ENCODE assay signal across 9 cellular contexts in the genomic region with DNA sequence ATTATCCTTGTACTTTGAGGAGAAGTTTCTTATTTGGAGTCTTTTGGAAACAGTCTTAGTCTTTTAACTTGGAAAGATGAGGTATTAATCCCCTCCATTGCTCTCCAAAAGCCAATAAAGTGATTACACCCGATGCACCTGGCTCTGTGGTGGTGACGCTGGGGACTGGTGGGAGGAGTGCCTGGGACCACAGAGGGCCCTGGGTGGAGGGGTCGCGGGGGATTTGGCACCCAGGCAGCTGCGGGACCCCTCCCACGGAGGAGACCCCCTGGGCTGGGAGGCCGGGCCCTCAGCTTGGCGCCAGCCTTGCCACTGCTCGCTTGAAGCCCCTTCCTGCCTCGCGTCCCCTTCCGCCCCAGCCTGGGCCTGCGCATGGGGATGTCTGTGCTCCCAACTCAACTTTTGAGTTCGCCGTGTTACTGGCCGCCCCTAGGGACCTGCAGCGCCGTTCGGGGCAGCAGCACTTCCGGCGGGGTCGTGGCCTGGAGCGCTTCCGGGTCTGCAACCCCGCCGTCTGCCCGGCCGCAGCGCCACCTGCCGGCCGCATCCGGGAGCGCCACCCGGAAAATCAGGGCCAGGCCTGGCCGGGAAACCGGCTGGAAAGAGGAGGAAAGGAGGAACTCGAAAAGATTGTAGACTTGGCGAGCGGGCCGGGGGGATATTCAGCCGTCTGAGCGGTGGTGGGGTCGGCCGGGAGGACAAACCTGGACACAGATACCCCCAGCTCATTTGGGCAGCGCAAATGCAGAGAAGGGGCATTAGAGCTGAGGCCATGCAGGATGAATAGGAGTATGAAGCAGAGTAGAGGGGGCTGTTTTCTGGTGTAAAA. TPM values are rescaled to one million over a fixed set of nuclear protein-coding genes. Genes with fewer than 3 reads are reported as not detected.
DNase-seq lines count a peak whose midpoint lies in the region; ATAC-seq and TF ChIP-seq lines count a peak whose summit lies in the region.
"Had no signal": no experiment of that assay in that cellular context is flagged by ENCODE, and none has a peak within 500 bp of the region (broad histone marks: within the 10 kb centered on the region; RNA-seq: fewer than 3 reads in every experiment).

No MANE protein-coding gene starts in this region.

- H3K9ac ChIP-seq in BLaER1 treated with 17β-estradiol and CSF1 and Interleukin-3, amounts not matched to agents 10 nM and 100 nM: peak overlapping the region; percentile 96 to 100 (median 99); a peak in 21 of 22 replicates

- intact Hi-C loops in activated B cell treated with CpG ODN at 0.5 μM for 24 hours (cut with micrococcal nuclease): loop anchor here (1.0 to 5.0 kb wide), 7 partner anchors 16 to 204 kb away; partner anchors contain the start of genes GADD45B, PLEKHJ1 and SF3A2

- H3K4me3 ChIP-seq in BLaER1 treated with 17β-estradiol and CSF1 and Interleukin-3, amounts not matched to agents 10 nM and 100 nM: peak overlapping the region; percentile 93 to 100 (median 100)

- H3K36me3 Mint-ChIP-seq in activated B cell treated with CpG ODN at 0.5 μM for 24 hours (ENCODE audit: low read depth): peaks cover 49% of the 10 kb centered on the region

- peaks cover 45 to 62% (median 56%) of the 10 kb centered on the region in 11 experiments for H3K36me3 ChIP-seq in BLaER1 treated with 17β-estradiol and CSF1 and Interleukin-3, amounts not matched to agents 10 nM and 100 nM

- H3K27ac ChIP-seq in BLaER1 treated with 17β-estradiol and CSF1 and Interleukin-3, amounts not matched to agents 10 nM and 100 nM: peak overlapping the region in 10 of 11 experiments; percentile 11 to 100 (median 98); a peak in 19 of 22 replicates

- H4K20me1 ChIP-seq in BLaER1 treated with 17β-estradiol and CSF1 and Interleukin-3, amounts not matched to agents 10 nM and 100 nM: peaks cover 70 to 92% (median 85%) of the 10 kb centered on the region in 11 experiments

- H3K4me3 Mint-ChIP-seq in activated B cell treated with CpG ODN at 0.5 μM for 24 hours: peak overlapping the region; percentile 67

- ATAC-seq in GM21737 (IDR thresholded peaks at IDR 0.05; ENCODE audit: unreplicated experiment) (peak; percentile 28), activated B cell treated with CpG ODN at 0.5 μM for 24 hours (ENCODE audit: low read depth) (peak; percentile 20), HG03025 (IDR thresholded peaks at IDR 0.05; ENCODE audit: low FRiP score, unreplicated experiment) (no peak)

- no peaks in the 10 kb centered on the region for H3K27me3 Mint-ChIP-seq in activated B cell treated with CpG ODN at 0.5 μM for 24 hours

- peaks cover 45 to 73% (median 70%) of the 10 kb centered on the region in 10 experiments for H3K4me1 ChIP-seq in BLaER1 treated with 17β-estradiol and CSF1 and Interleukin-3, amounts not matched to agents 10 nM and 100 nM

- CTCF ChIA-PET in activated B cell treated with CpG ODN at 0.5 μM for 24 hours (lab: Charles Lee): interaction anchor here (0.8 to 4.0 kb wide), 14 partner anchors 9 to 120 kb away, joined by 3 to 17 read pairs (median 5); no protein-coding TSS in a partner anchor

- H3K27ac Mint-ChIP-seq in activated B cell treated with CpG ODN at 0.5 μM for 24 hours: peak overlapping the region; percentile 85

- DNase-seq in NCI-H2107 (lab: John Stamatoyannopoulos, UW) (peak; percentile 66), activated B cell treated with CpG ODN at 0.5 μM for 24 hours (peak; percentile 87), kidney glomerular epithelial cell (lab: John Stamatoyannopoulos, UW) (peak; percentile 21)
- DNase-seq in central memory CD4-positive, alpha-beta T cell: peak; percentile 71
- DNase-seq in stimulated activated CD4-positive, alpha-beta T cell treated with anti-CD3 and anti-CD28 coated beads, Interleukin-1b, Interleukin-23, amount 100 ng/mL, for 48 hours: peak; percentile 82

- TF ChIP-seq CTCF in activated B cell treated with CpG ODN at 0.5 μM for 24 hours (IDR thresholded peaks at IDR 0.05): peak; percentile 69

- peaks cover 52% of the 10 kb centered on the region for H3K4me1 Mint-ChIP-seq in activated B cell treated with CpG ODN at 0.5 μM for 24 hours

- H3K9me3 Mint-ChIP-seq in activated B cell treated with CpG ODN at 0.5 μM for 24 hours: no peaks in the 10 kb centered on the region

- POLR2A ChIA-PET in activated B cell treated with CpG ODN at 0.5 μM for 24 hours (lab: Charles Lee): interaction anchor here (0.8 to 7.8 kb wide), 14 partner anchors 9 to 202 kb away, joined by 3 to 131 read pairs (median 8); partner anchors contain the start of genes AMH, GADD45B, JSRP1 and PLEKHJ1

- H3K27me3 ChIP-seq in BLaER1 treated with 17β-estradiol and CSF1 and Interleukin-3, amounts not matched to agents 10 nM and 100 nM: no peaks in the 10 kb centered on the region

- H3K9me3 ChIP-seq in BLaER1 treated with 17β-estradiol and CSF1 and Interleukin-3, amounts not matched to agents 10 nM and 100 nM (replicated peaks in 1 of 11): no peaks in the 10 kb centered on the region; a peak in 1 of 22 replicates

- H3K4me2 ChIP-seq in BLaER1 treated with 17β-estradiol and CSF1 and Interleukin-3, amounts not matched to agents 10 nM and 100 nM: peak overlapping the region; percentile 93 to 100 (median 100)

RNA-seq across cellular contexts. Expression of gene PEAK3, which starts 8.4 kb away (rescaled TPM):
- total RNA-seq in activated B cell treated with CpG ODN at 0.5 μM for 24 hours: 0.09 TPM in 1 of 2 replicates, not detected in the other
- total RNA-seq: M059J had no signal

RNA-seq across cellular contexts. Expression of gene JSRP1, which starts 17.4 kb away (rescaled TPM):
- 0.31 and 0.54 TPM in 2 replicates for total RNA-seq in activated B cell treated with CpG ODN at 0.5 μM for 24 hours
- total RNA-seq: M059J had no signal

RNA-seq across cellular contexts. Expression of gene AMH, which starts 24.4 kb away (rescaled TPM):
- total RNA-seq in activated B cell treated with CpG ODN at 0.5 μM for 24 hours: 2.8 and 4.8 TPM in 2 replicates

RNA-seq across cellular contexts. Expression of gene LINGO3, which starts 34.4 kb away (rescaled TPM):
- total RNA-seq in activated B cell treated with CpG ODN at 0.5 μM for 24 hours: 0.88 and 1.4 TPM in 2 replicates
- total RNA-seq: M059J had no signal

RNA-seq across cellular contexts. Expression of gene SF3A2, which starts 36.9 kb away (rescaled TPM):
- 107 and 117 TPM in 2 replicates for total RNA-seq in activated B cell treated with CpG ODN at 0.5 μM for 24 hours

Comparison
In these comparisons a context has a peak if more than half of its experiments do, and no peak if none do; other contexts are left out.
1. DNase-seq: peak in every context shown above with its lines; median percentile 87 in activated B cell treated with CpG ODN at 0.5 μM for 24 hours; 82 in stimulated activated CD4-positive, alpha-beta T cell treated with anti-CD3 and anti-CD28 coated beads, Interleukin-1b, Interleukin-23, amount 100 ng/mL, for 48 hours; 71 in central memory CD4-positive, alpha-beta T cell; 66 in NCI-H2107; 21 in kidney glomerular epithelial cell.